Comparison of ENCODE assay signal across 2 cellular contexts in the genomic region with DNA sequence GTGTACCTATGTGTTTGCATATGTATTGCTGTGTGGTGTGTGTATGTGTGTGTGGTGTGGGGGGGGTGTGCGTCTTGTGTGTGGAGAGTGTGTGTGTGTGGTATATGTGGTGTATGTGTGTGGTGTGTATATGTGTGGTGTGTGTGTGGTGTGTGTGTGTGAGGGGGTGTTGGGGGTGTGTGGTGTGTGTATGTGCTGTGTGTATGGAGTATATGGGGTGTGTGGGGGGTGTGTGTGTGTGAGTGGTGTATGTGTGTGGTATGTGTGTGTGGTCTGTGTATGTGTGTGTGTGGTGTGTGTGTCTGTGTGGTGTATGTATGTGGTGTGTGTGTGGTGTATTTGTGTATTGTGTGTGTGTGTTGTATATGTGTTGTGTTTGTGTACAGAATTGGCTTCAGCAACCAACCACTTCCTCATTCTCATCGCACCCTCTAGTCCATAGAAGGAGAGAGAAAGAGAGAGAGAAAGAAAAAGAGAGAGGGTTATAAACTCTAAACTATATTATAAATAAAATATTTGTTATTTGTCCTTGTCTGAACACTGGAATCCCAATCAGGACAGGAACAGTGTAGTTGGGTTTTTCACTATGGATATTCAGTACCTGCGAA.
TF ChIP-seq lines count a peak whose summit lies in the region.

No MANE protein-coding gene starts in this region.

TF ChIP-seq in IMR-90, 13 proteins besides CTCF, POLR2A, EP300 and RAD21:
- TF ChIP-seq CHD1 (IDR thresholded peaks at IDR 0.05; ENCODE audit: low read depth, low read length) (no peak), MAFK (IDR thresholded peaks at IDR 0.05; ENCODE audit: low read depth, low read length) (no peak), RCOR1 (IDR thresholded peaks at IDR 0.05; ENCODE audit: insufficient replicate concordance, low read length) (no peak), USF2 (IDR thresholded peaks at IDR 0.05; ENCODE audit: low read depth, low read length) (no peak), CEBPB (IDR thresholded peaks at IDR 0.05; ENCODE audit: low read depth, low read length) (no peak), RFX5 (IDR thresholded peaks at IDR 0.05; ENCODE audit: low read depth, low read length) (no peak)
- TF ChIP-seq, protein P1, sequence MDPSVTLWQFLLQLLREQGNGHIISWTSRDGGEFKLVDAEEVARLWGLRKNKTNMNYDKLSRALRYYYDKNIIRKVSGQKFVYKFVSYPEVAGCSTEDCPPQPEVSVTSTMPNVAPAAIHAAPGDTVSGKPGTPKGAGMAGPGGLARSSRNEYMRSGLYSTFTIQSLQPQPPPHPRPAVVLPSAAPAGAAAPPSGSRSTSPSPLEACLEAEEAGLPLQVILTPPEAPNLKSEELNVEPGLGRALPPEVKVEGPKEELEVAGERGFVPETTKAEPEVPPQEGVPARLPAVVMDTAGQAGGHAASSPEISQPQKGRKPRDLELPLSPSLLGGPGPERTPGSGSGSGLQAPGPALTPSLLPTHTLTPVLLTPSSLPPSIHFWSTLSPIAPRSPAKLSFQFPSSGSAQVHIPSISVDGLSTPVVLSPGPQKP (IDR thresholded peaks at IDR 0.05; ENCODE audit: borderline replicate concordance, low read depth, low read length): no peak

TF ChIP-seq in WTC11, 78 proteins besides CTCF, POLR2A, EP300 and RAD21:
- no peak for TF ChIP-seq ZNF396 (CRISPR knock-in tag; IDR thresholded peaks at IDR 0.05; ENCODE audit: borderline replicate concordance)
- no peak for TF ChIP-seq GABPB1 (CRISPR knock-in tag; IDR thresholded peaks at IDR 0.05)
- TF ChIP-seq, protein P2, sequence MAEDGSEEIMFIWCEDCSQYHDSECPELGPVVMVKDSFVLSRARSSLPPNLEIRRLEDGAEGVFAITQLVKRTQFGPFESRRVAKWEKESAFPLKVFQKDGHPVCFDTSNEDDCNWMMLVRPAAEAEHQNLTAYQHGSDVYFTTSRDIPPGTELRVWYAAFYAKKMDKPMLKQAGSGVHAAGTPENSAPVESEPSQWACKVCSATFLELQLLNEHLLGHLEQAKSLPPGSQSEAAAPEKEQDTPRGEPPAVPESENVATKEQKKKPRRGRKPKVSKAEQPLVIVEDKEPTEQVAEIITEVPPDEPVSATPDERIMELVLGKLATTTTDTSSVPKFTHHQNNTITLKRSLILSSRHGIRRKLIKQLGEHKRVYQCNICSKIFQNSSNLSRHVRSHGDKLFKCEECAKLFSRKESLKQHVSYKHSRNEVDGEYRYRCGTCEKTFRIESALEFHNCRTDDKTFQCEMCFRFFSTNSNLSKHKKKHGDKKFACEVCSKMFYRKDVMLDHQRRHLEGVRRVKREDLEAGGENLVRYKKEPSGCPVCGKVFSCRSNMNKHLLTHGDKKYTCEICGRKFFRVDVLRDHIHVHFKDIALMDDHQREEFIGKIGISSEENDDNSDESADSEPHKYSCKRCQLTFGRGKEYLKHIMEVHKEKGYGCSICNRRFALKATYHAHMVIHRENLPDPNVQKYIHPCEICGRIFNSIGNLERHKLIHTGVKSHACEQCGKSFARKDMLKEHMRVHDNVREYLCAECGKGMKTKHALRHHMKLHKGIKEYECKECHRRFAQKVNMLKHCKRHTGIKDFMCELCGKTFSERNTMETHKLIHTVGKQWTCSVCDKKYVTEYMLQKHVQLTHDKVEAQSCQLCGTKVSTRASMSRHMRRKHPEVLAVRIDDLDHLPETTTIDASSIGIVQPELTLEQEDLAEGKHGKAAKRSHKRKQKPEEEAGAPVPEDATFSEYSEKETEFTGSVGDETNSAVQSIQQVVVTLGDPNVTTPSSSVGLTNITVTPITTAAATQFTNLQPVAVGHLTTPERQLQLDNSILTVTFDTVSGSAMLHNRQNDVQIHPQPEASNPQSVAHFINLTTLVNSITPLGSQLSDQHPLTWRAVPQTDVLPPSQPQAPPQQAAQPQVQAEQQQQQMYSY (CRISPR knock-in tag; IDR thresholded peaks at IDR 0.05): no peak
- TF ChIP-seq CREM (CRISPR knock-in tag; IDR thresholded peaks at IDR 0.05): no peak
- TF ChIP-seq ZNF138 (CRISPR knock-in tag; conservative IDR thresholded peaks at IDR 0.05): no peak
- TF ChIP-seq, protein P3, sequence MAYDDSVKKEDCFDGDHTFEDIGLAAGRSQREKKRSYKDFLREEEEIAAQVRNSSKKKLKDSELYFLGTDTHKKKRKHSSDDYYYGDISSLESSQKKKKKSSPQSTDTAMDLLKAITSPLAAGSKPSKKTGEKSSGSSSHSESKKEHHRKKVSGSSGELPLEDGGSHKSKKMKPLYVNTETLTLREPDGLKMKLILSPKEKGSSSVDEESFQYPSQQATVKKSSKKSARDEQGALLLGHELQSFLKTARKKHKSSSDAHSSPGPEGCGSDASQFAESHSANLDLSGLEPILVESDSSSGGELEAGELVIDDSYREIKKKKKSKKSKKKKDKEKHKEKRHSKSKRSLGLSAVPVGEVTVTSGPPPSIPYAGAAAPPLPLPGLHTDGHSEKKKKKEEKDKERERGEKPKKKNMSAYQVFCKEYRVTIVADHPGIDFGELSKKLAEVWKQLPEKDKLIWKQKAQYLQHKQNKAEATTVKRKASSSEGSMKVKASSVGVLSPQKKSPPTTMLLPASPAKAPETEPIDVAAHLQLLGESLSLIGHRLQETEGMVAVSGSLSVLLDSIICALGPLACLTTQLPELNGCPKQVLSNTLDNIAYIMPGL (CRISPR knock-in tag; IDR thresholded peaks at IDR 0.05): no peak
- no peak for TF ChIP-seq ZMAT4 (CRISPR knock-in tag; IDR thresholded peaks at IDR 0.05)
- TF ChIP-seq ZNF671 (CRISPR knock-in tag; IDR thresholded peaks at IDR 0.05): no peak
- no peak for TF ChIP-seq ZNF121 (CRISPR knock-in tag; IDR thresholded peaks at IDR 0.05)
- TF ChIP-seq USF1 (CRISPR knock-in tag; IDR thresholded peaks at IDR 0.05): no peak
- TF ChIP-seq, protein P4, sequence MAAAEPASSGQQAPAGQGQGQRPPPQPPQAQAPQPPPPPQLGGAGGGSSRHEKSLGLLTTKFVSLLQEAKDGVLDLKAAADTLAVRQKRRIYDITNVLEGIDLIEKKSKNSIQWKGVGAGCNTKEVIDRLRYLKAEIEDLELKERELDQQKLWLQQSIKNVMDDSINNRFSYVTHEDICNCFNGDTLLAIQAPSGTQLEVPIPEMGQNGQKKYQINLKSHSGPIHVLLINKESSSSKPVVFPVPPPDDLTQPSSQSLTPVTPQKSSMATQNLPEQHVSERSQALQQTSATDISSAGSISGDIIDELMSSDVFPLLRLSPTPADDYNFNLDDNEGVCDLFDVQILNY (CRISPR knock-in tag; IDR thresholded peaks at IDR 0.05): no peak
- TF ChIP-seq, protein P5, sequence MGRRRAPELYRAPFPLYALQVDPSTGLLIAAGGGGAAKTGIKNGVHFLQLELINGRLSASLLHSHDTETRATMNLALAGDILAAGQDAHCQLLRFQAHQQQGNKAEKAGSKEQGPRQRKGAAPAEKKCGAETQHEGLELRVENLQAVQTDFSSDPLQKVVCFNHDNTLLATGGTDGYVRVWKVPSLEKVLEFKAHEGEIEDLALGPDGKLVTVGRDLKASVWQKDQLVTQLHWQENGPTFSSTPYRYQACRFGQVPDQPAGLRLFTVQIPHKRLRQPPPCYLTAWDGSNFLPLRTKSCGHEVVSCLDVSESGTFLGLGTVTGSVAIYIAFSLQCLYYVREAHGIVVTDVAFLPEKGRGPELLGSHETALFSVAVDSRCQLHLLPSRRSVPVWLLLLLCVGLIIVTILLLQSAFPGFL (CRISPR knock-in tag; IDR thresholded peaks at IDR 0.05; ENCODE audit: borderline replicate concordance): no peak
- no peak for TF ChIP-seq ZNF219 (CRISPR knock-in tag; IDR thresholded peaks at IDR 0.05; ENCODE audit: borderline replicate concordance)
- no peak for TF ChIP-seq SP1 (CRISPR knock-in tag; conservative IDR thresholded peaks at IDR 0.05)
- no peak for TF ChIP-seq HMGA2 (CRISPR knock-in tag; IDR thresholded peaks at IDR 0.05)
- TF ChIP-seq NFE2L1 (CRISPR knock-in tag; IDR thresholded peaks at IDR 0.05): no peak
- no peak for TF ChIP-seq ELF4 (CRISPR knock-in tag; IDR thresholded peaks at IDR 0.05; ENCODE audit: low read depth)
- no peak for TF ChIP-seq OVOL2 (CRISPR knock-in tag; IDR thresholded peaks at IDR 0.05; ENCODE audit: borderline replicate concordance)
- no peak for TF ChIP-seq ZNF263 (CRISPR knock-in tag; IDR thresholded peaks at IDR 0.05; ENCODE audit: low read depth)
- no peak for TF ChIP-seq GRHL2 (CRISPR knock-in tag; IDR thresholded peaks at IDR 0.05; ENCODE audit: insufficient replicate concordance, severe bottlenecking)
TF ChIP-seq in WTC11: peak in this region for 0.
